Comparison of ENCODE assay signal across 8 cellular contexts in the genomic region with DNA sequence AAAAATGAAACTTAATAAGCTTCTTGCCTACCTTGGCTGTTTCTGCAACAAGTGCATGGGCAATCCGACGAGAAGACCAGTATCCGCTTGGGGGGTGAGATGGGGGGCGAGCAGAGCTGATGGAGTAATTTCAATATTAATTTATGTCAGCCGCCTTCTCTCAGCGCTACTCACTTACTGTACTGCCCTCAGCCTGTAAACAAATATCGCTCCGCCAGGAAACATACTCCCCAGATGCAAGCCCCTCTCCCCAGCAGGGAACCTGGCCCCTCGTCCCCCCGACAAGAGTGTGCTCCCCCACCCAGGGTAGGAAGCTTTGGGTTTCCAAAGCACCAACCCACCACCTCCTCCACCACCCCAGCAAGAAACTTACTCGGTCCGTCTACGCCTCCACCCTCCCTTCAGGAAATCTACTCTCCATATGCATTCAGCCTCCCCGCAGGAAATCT. TPM values are rescaled to one million over a fixed set of nuclear protein-coding genes. Genes with fewer than 3 reads are reported as not detected.
DNase-seq lines count a peak whose midpoint lies in the region; ATAC-seq and TF ChIP-seq lines count a peak whose summit lies in the region.

No MANE protein-coding gene starts in this region.

- peak overlapping the region; percentile 76 to 85 (median 81) for H3K4me3 ChIP-seq in breast epithelium
- H3K4me3 ChIP-seq in mucosa of stomach (ENCODE audit: low read length): peak overlapping the region; percentile 91

- no peak for TF ChIP-seq POLR2A in breast epithelium (IDR thresholded peaks at IDR 0.05)

- intact Hi-C loops in breast epithelium (cut with DNase I; ENCODE audit: low total_unique reads): no loop called here

- no peak for TF ChIP-seq CTCF in breast epithelium (IDR thresholded peaks at IDR 0.05)

- H3K27me3 ChIP-seq in breast epithelium (no peaks in the 10 kb centered on the region), mucosa of stomach (ENCODE audit: control insufficient read depth, insufficient read depth, low read length) (no peaks in the 10 kb centered on the region)

- peak overlapping the region; percentile 65 for H3K9ac ChIP-seq in mucosa of stomach (ENCODE audit: low read length)

- ATAC-seq in HG03108 (IDR thresholded peaks at IDR 0.05; ENCODE audit: unreplicated experiment) (no peak), HG02970 (IDR thresholded peaks at IDR 0.05; ENCODE audit: low FRiP score, unreplicated experiment) (no peak)

- H3K36me3 ChIP-seq in breast epithelium: no peaks in the 10 kb centered on the region
- no peaks in the 10 kb centered on the region for H3K36me3 ChIP-seq in mucosa of stomach (ENCODE audit: control insufficient read depth, insufficient read depth, low read length)

- no peaks in the 10 kb centered on the region for H3K4me1 ChIP-seq in breast epithelium
- peaks cover 29% of the 10 kb centered on the region for H3K4me1 ChIP-seq in mucosa of stomach (ENCODE audit: control insufficient read depth, insufficient read depth, low read length)

- DNase-seq in DMS79 treated with DMSO at 0.1 percent for 48 hours (lab: John Stamatoyannopoulos, UW) (peak; percentile 65), DMS79 (lab: John Stamatoyannopoulos, UW) (no peak), NCI-H526 treated with DMSO at 0.1 percent for 48 hours (lab: John Stamatoyannopoulos, UW) (peak; percentile 69), breast epithelium (ENCODE audit: low spot score in 2 of 2) (no peak), cerebellar nuclear complex (lab: John Stamatoyannopoulos, UW) (no peak)

- H3K9me3 ChIP-seq in breast epithelium: no peaks in the 10 kb centered on the region
- no peaks in the 10 kb centered on the region for H3K9me3 ChIP-seq in mucosa of stomach (ENCODE audit: control insufficient read depth, low read length)

- H3K27ac ChIP-seq in breast epithelium: peak overlapping the region in 1 of 2 donors; percentile 70

RNA-seq across cellular contexts. Expression of gene TRERF1, which starts 0.6 kb away (rescaled TPM):
- total RNA-seq in breast epithelium: 1 to 10 TPM; 3.9 to 5.4 (median 4.1) TPM

Comparison
In these comparisons a context has a peak if more than half of its experiments do, and no peak if none do; other contexts are left out.
1. DNase-seq: peak in DMS79 treated with DMSO at 0.1 percent for 48 hours (single experiment) and NCI-H526 treated with DMSO at 0.1 percent for 48 hours (single experiment); none in DMS79 (single experiment), breast epithelium (0 of 2) and cerebellar nuclear complex (0 of 2).